ENCODE assay signal across 1 cellular context in the genomic region with DNA sequence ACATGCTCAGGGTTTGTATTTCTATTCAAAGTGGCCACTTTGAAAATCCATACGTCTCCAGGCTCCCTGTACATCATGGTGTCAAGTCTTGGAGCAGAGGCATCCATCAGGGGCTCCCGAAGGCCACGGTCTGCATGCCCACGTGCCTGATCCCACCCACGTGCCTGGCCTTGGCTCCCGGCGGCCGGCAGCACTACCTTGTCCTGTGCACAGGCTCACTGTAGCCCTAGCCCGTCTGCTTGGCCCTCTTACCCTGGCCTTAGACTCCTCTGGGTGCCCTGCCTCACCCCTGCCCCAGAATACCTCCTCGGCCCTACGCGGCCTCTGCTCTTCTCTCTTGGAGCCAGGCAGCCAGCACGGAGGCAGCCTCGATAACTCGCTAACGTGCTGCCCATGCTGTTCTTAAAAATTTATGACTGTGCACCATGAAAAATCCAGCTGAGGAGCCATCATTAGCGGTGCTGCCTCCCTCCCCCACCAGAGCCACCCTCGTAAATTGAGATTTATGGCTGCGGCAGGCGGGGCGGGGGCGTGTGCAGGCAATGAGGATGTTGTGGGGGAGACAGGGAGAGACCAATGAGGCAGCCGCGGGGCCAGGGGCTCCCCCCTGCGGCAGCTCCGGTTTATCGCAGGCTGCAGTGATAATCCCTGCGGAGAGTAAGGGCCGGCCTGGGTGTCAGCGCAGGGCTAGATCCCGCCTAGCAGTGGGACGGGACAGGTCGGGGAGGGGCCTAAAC.
TF ChIP-seq lines count a peak whose summit lies in the region.

No MANE protein-coding gene starts in this region.

TF ChIP-seq in K562, 482 proteins besides CTCF, POLR2A, EP300 and RAD21 (continued from another document and continues in another):
- TF ChIP-seq, protein P1, sequence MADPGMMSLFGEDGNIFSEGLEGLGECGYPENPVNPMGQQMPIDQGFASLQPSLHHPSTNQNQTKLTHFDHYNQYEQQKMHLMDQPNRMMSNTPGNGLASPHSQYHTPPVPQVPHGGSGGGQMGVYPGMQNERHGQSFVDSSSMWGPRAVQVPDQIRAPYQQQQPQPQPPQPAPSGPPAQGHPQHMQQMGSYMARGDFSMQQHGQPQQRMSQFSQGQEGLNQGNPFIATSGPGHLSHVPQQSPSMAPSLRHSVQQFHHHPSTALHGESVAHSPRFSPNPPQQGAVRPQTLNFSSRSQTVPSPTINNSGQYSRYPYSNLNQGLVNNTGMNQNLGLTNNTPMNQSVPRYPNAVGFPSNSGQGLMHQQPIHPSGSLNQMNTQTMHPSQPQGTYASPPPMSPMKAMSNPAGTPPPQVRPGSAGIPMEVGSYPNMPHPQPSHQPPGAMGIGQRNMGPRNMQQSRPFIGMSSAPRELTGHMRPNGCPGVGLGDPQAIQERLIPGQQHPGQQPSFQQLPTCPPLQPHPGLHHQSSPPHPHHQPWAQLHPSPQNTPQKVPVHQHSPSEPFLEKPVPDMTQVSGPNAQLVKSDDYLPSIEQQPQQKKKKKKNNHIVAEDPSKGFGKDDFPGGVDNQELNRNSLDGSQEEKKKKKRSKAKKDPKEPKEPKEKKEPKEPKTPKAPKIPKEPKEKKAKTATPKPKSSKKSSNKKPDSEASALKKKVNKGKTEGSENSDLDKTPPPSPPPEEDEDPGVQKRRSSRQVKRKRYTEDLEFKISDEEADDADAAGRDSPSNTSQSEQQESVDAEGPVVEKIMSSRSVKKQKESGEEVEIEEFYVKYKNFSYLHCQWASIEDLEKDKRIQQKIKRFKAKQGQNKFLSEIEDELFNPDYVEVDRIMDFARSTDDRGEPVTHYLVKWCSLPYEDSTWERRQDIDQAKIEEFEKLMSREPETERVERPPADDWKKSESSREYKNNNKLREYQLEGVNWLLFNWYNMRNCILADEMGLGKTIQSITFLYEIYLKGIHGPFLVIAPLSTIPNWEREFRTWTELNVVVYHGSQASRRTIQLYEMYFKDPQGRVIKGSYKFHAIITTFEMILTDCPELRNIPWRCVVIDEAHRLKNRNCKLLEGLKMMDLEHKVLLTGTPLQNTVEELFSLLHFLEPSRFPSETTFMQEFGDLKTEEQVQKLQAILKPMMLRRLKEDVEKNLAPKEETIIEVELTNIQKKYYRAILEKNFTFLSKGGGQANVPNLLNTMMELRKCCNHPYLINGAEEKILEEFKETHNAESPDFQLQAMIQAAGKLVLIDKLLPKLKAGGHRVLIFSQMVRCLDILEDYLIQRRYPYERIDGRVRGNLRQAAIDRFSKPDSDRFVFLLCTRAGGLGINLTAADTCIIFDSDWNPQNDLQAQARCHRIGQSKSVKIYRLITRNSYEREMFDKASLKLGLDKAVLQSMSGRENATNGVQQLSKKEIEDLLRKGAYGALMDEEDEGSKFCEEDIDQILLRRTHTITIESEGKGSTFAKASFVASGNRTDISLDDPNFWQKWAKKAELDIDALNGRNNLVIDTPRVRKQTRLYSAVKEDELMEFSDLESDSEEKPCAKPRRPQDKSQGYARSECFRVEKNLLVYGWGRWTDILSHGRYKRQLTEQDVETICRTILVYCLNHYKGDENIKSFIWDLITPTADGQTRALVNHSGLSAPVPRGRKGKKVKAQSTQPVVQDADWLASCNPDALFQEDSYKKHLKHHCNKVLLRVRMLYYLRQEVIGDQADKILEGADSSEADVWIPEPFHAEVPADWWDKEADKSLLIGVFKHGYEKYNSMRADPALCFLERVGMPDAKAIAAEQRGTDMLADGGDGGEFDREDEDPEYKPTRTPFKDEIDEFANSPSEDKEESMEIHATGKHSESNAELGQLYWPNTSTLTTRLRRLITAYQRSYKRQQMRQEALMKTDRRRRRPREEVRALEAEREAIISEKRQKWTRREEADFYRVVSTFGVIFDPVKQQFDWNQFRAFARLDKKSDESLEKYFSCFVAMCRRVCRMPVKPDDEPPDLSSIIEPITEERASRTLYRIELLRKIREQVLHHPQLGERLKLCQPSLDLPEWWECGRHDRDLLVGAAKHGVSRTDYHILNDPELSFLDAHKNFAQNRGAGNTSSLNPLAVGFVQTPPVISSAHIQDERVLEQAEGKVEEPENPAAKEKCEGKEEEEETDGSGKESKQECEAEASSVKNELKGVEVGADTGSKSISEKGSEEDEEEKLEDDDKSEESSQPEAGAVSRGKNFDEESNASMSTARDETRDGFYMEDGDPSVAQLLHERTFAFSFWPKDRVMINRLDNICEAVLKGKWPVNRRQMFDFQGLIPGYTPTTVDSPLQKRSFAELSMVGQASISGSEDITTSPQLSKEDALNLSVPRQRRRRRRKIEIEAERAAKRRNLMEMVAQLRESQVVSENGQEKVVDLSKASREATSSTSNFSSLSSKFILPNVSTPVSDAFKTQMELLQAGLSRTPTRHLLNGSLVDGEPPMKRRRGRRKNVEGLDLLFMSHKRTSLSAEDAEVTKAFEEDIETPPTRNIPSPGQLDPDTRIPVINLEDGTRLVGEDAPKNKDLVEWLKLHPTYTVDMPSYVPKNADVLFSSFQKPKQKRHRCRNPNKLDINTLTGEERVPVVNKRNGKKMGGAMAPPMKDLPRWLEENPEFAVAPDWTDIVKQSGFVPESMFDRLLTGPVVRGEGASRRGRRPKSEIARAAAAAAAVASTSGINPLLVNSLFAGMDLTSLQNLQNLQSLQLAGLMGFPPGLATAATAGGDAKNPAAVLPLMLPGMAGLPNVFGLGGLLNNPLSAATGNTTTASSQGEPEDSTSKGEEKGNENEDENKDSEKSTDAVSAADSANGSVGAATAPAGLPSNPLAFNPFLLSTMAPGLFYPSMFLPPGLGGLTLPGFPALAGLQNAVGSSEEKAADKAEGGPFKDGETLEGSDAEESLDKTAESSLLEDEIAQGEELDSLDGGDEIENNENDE (IDR thresholded peaks at IDR 0.05; ENCODE audit: low read depth, low read length), result no peak
- TF ChIP-seq DACH1 (IDR thresholded peaks at IDR 0.05; ENCODE audit: partially characterized antibody), result peak; percentile 51
- TF ChIP-seq ZNF143 (CRISPR knock-in tag; IDR thresholded peaks at IDR 0.05), result no peak; the same call in 1 of the 2 replicates
- no peak for TF ChIP-seq SLC30A9 (CRISPR knock-in tag; IDR thresholded peaks at IDR 0.05)
- no peak for TF ChIP-seq EHMT2 (IDR thresholded peaks at IDR 0.05)
- TF ChIP-seq SETDB1 (IDR thresholded peaks at IDR 0.05; ENCODE audit: low read length), result no peak
- TF ChIP-seq EGR1 (conservative IDR thresholded peaks at IDR 0.05), result peak; percentile 99
- TF ChIP-seq, protein P2, sequence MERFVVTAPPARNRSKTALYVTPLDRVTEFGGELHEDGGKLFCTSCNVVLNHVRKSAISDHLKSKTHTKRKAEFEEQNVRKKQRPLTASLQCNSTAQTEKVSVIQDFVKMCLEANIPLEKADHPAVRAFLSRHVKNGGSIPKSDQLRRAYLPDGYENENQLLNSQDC (CRISPR knock-in tag; IDR thresholded peaks at IDR 0.05), result no peak
- TF ChIP-seq, protein P3, sequence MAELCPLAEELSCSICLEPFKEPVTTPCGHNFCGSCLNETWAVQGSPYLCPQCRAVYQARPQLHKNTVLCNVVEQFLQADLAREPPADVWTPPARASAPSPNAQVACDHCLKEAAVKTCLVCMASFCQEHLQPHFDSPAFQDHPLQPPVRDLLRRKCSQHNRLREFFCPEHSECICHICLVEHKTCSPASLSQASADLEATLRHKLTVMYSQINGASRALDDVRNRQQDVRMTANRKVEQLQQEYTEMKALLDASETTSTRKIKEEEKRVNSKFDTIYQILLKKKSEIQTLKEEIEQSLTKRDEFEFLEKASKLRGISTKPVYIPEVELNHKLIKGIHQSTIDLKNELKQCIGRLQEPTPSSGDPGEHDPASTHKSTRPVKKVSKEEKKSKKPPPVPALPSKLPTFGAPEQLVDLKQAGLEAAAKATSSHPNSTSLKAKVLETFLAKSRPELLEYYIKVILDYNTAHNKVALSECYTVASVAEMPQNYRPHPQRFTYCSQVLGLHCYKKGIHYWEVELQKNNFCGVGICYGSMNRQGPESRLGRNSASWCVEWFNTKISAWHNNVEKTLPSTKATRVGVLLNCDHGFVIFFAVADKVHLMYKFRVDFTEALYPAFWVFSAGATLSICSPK (IDR thresholded peaks at IDR 0.05; ENCODE audit: borderline replicate concordance), result no peak
- TF ChIP-seq, protein P4, sequence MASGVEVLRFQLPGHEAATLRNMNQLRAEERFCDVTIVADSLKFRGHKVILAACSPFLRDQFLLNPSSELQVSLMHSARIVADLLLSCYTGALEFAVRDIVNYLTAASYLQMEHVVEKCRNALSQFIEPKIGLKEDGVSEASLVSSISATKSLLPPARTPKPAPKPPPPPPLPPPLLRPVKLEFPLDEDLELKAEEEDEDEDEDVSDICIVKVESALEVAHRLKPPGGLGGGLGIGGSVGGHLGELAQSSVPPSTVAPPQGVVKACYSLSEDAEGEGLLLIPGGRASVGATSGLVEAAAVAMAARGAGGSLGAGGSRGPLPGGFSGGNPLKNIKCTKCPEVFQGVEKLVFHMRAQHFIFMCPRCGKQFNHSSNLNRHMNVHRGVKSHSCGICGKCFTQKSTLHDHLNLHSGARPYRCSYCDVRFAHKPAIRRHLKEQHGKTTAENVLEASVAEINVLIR (CRISPR knock-in tag; IDR thresholded peaks at IDR 0.05), result no peak
- peak; percentile 48 for TF ChIP-seq NFYB (IDR thresholded peaks at IDR 0.05; ENCODE audit: extremely low read depth, insufficient read length)
- TF ChIP-seq LEF1 (IDR thresholded peaks at IDR 0.05), result peak; percentile 45; the same call in 1 of the 2 replicates
- TF ChIP-seq TAF1 (IDR thresholded peaks at IDR 0.05; ENCODE audit: control insufficient read depth, extremely low read depth, insufficient read depth, low read length, severe bottlenecking), result no peak
- TF ChIP-seq NCOA1 (IDR thresholded peaks at IDR 0.05; ENCODE audit: low read depth), result no peak
- TF ChIP-seq, protein P5, sequence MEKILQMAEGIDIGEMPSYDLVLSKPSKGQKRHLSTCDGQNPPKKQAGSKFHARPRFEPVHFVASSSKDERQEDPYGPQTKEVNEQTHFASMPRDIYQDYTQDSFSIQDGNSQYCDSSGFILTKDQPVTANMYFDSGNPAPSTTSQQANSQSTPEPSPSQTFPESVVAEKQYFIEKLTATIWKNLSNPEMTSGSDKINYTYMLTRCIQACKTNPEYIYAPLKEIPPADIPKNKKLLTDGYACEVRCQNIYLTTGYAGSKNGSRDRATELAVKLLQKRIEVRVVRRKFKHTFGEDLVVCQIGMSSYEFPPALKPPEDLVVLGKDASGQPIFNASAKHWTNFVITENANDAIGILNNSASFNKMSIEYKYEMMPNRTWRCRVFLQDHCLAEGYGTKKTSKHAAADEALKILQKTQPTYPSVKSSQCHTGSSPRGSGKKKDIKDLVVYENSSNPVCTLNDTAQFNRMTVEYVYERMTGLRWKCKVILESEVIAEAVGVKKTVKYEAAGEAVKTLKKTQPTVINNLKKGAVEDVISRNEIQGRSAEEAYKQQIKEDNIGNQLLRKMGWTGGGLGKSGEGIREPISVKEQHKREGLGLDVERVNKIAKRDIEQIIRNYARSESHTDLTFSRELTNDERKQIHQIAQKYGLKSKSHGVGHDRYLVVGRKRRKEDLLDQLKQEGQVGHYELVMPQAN (IDR thresholded peaks at IDR 0.05; ENCODE audit: borderline replicate concordance), result no peak
- no peak for TF ChIP-seq BCL6 (CRISPR knock-in tag; IDR thresholded peaks at IDR 0.05)
- no peak for TF ChIP-seq NR2C1 (IDR thresholded peaks at IDR 0.05)
- TF ChIP-seq NR2C1 (tag; IDR thresholded peaks at IDR 0.05), result no peak
- TF ChIP-seq TAF9B (IDR thresholded peaks at IDR 0.05; ENCODE audit: partially characterized antibody), result no peak
- no peak for TF ChIP-seq ZNF316 (IDR thresholded peaks at IDR 0.05)
- TF ChIP-seq L3MBTL2 (IDR thresholded peaks at IDR 0.05), result 0 out of 2 replicates have a peak, but pooled peaks have one; percentile 18
- no peak for TF ChIP-seq TRIM24 (IDR thresholded peaks at IDR 0.05)
- TF ChIP-seq ILF3 (IDR thresholded peaks at IDR 0.05; ENCODE audit: borderline replicate concordance), result no peak
- TF ChIP-seq ZNF41 (CRISPR knock-in tag; conservative IDR thresholded peaks at IDR 0.05), result no peak
- TF ChIP-seq, protein P6, sequence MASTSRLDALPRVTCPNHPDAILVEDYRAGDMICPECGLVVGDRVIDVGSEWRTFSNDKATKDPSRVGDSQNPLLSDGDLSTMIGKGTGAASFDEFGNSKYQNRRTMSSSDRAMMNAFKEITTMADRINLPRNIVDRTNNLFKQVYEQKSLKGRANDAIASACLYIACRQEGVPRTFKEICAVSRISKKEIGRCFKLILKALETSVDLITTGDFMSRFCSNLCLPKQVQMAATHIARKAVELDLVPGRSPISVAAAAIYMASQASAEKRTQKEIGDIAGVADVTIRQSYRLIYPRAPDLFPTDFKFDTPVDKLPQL (IDR thresholded peaks at IDR 0.05; ENCODE audit: extremely low read depth, insufficient read length), result no peak
- TF ChIP-seq, protein P7, sequence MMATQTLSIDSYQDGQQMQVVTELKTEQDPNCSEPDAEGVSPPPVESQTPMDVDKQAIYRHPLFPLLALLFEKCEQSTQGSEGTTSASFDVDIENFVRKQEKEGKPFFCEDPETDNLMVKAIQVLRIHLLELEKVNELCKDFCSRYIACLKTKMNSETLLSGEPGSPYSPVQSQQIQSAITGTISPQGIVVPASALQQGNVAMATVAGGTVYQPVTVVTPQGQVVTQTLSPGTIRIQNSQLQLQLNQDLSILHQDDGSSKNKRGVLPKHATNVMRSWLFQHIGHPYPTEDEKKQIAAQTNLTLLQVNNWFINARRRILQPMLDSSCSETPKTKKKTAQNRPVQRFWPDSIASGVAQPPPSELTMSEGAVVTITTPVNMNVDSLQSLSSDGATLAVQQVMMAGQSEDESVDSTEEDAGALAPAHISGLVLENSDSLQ (IDR thresholded peaks at IDR 0.05), result peak; percentile 94
- TF ChIP-seq CBX1 (IDR thresholded peaks at IDR 0.05; ENCODE audit: low read depth), result 0 out of 2 replicates have a peak, but pooled peaks have one; percentile 25
- TF ChIP-seq, protein P8, sequence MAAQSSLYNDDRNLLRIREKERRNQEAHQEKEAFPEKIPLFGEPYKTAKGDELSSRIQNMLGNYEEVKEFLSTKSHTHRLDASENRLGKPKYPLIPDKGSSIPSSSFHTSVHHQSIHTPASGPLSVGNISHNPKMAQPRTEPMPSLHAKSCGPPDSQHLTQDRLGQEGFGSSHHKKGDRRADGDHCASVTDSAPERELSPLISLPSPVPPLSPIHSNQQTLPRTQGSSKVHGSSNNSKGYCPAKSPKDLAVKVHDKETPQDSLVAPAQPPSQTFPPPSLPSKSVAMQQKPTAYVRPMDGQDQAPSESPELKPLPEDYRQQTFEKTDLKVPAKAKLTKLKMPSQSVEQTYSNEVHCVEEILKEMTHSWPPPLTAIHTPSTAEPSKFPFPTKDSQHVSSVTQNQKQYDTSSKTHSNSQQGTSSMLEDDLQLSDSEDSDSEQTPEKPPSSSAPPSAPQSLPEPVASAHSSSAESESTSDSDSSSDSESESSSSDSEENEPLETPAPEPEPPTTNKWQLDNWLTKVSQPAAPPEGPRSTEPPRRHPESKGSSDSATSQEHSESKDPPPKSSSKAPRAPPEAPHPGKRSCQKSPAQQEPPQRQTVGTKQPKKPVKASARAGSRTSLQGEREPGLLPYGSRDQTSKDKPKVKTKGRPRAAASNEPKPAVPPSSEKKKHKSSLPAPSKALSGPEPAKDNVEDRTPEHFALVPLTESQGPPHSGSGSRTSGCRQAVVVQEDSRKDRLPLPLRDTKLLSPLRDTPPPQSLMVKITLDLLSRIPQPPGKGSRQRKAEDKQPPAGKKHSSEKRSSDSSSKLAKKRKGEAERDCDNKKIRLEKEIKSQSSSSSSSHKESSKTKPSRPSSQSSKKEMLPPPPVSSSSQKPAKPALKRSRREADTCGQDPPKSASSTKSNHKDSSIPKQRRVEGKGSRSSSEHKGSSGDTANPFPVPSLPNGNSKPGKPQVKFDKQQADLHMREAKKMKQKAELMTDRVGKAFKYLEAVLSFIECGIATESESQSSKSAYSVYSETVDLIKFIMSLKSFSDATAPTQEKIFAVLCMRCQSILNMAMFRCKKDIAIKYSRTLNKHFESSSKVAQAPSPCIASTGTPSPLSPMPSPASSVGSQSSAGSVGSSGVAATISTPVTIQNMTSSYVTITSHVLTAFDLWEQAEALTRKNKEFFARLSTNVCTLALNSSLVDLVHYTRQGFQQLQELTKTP (IDR thresholded peaks at IDR 0.05; ENCODE audit: low read depth in 1 of 2, partially characterized antibody in 2 of 2), result no peak
- TF ChIP-seq PHB (CRISPR knock-in tag; IDR thresholded peaks at IDR 0.05), result no peak
- TF ChIP-seq NR2C2 (CRISPR knock-in tag; IDR thresholded peaks at IDR 0.05), result no peak
- TF ChIP-seq NR2C2 (tag; IDR thresholded peaks at IDR 0.05), result no peak
- no peak for TF ChIP-seq BDP1 (IDR thresholded peaks at IDR 0.05; ENCODE audit: insufficient read depth, insufficient read length)
